21 cellular contexts compared by ENCODE assay signal in genomic region chr5:115381911-115382662, GRCh38.
DNase-seq lines count a peak whose midpoint lies in the region; ATAC-seq and TF ChIP-seq lines count a peak whose summit lies in the region.
"Had no signal": no experiment of that assay in that cellular context is flagged by ENCODE, and none has a peak within 500 bp of the region (broad histone marks: within the 10 kb centered on the region; RNA-seq: fewer than 3 reads in every experiment).

No MANE protein-coding gene starts in this region.

- H3K4me3 Mint-ChIP-seq in Calu3 (ENCODE audit: low read depth, unreplicated experiment), result no peak overlapping the region
- no peak overlapping the region for H3K4me3 Mint-ChIP-seq in endodermal cell
- H3K4me3 Mint-ChIP-seq: CD8-positive, alpha-beta T cell had no signal

- H3K27ac Mint-ChIP-seq in Calu3 (ENCODE audit: unreplicated experiment) (peak overlapping the region; percentile 95), endodermal cell (no peak overlapping the region)
- H3K27ac Mint-ChIP-seq: CD8-positive, alpha-beta T cell had no signal

- no peaks in the 10 kb centered on the region for H4K20me1 ChIP-seq in osteoblast (ENCODE audit: insufficient read depth, low read length)
- H4K20me1 ChIP-seq: BLaER1 treated with 17β-estradiol and CSF1 and Interleukin-3, amounts not matched to agents 10 nM and 100 nM had no signal

- no TSS peak for BruUV-seq in Calu3 (replicated peaks; lab: Mats Ljungman, UMichigan)

- H3K36me3 ChIP-seq in endodermal cell (ENCODE audit: control insufficient read depth, insufficient read depth, low read length) (no peaks in the 10 kb centered on the region), parathyroid adenoma (ENCODE audit: control insufficient read depth, insufficient read depth, low read length) (no peaks in the 10 kb centered on the region), osteoblast (ENCODE audit: insufficient read depth, low read length) (no peaks in the 10 kb centered on the region)
- H3K36me3 ChIP-seq: BLaER1 treated with 17β-estradiol and CSF1 and Interleukin-3, amounts not matched to agents 10 nM and 100 nM; MG63; SJSA1 had no signal

- H3K9me3 Mint-ChIP-seq in Calu3 (ENCODE audit: low read depth, unreplicated experiment), result no peaks in the 10 kb centered on the region
- H3K9me3 Mint-ChIP-seq in endodermal cell, result no peaks in the 10 kb centered on the region
- H3K9me3 Mint-ChIP-seq: CD8-positive, alpha-beta T cell; HFFc6 had no signal

- H3K9me3 ChIP-seq in endodermal cell (ENCODE audit: control insufficient read depth, low read length), result no peaks in the 10 kb centered on the region
- H3K9me3 ChIP-seq in parathyroid adenoma (ENCODE audit: control insufficient read depth, low read length), result no peaks in the 10 kb centered on the region
- no peaks in the 10 kb centered on the region for H3K9me3 ChIP-seq in osteoblast (ENCODE audit: low read depth, low read length)
- H3K9me3 ChIP-seq: BLaER1 treated with 17β-estradiol and CSF1 and Interleukin-3, amounts not matched to agents 10 nM and 100 nM; MG63; SJSA1 had no signal

- peaks cover 44% of the 10 kb centered on the region for H3K27me3 ChIP-seq in endodermal cell (ENCODE audit: control insufficient read depth, insufficient read depth, low read length, poor library complexity, severe bottlenecking)
- no peaks in the 10 kb centered on the region for H3K27me3 ChIP-seq in parathyroid adenoma (ENCODE audit: control insufficient read depth, insufficient read depth, low read length)
- H3K27me3 ChIP-seq in osteoblast (ENCODE audit: insufficient read depth, low read length), result no peaks in the 10 kb centered on the region
- H3K27me3 ChIP-seq: BLaER1 treated with 17β-estradiol and CSF1 and Interleukin-3, amounts not matched to agents 10 nM and 100 nM; MG63; SJSA1 had no signal

- no peak for DNase-seq in Calu3
- DNase-seq in NCI-H82 (lab: John Stamatoyannopoulos, UW), result peak; percentile 92
- DNase-seq in endodermal cell, result no peak
- no peak for DNase-seq in osteoblast (ENCODE audit: insufficient read length, low spot score, missing footprints)
- DNase-seq: CD8-positive, alpha-beta T cell; H7; Karpas-422; MG63; NCI-H1092 treated with DMSO at 0.1 percent for 48 hours; NCI-H146; NCI-H2029 treated with DMSO at 0.1 percent for 48 hours; NCI-H2171 treated with DMSO at 0.1 percent for 48 hours; NCI-H446 treated with DMSO at 0.1 percent for 48 hours; NCI-H774 had no signal

- no peak for TF ChIP-seq CTCF in Calu3 (IDR thresholded peaks at IDR 0.05; ENCODE audit: unreplicated experiment)
- peak; percentile 37 for TF ChIP-seq CTCF in endodermal cell (conservative IDR thresholded peaks at IDR 0.05)
- TF ChIP-seq CTCF in parathyroid adenoma (IDR thresholded peaks at IDR 0.05), result no peak
- TF ChIP-seq CTCF in osteoblast (IDR thresholded peaks at IDR 0.05; ENCODE audit: extremely low read depth, low read depth, low read length), result no peak

- no peaks in the 10 kb centered on the region for H3K4me1 ChIP-seq in endodermal cell (ENCODE audit: control insufficient read depth, insufficient read depth, low read length)
- H3K4me1 ChIP-seq in parathyroid adenoma, result peaks cover 5% of the 10 kb centered on the region
- peaks cover 10% of the 10 kb centered on the region for H3K4me1 ChIP-seq in osteoblast (ENCODE audit: insufficient read depth, low read length)

- ATAC-seq in GM21529 (IDR thresholded peaks at IDR 0.05; ENCODE audit: unreplicated experiment) (no peak), GM21447 (IDR thresholded peaks at IDR 0.05; ENCODE audit: unreplicated experiment) (no peak), GM18861 (IDR thresholded peaks at IDR 0.05; ENCODE audit: unreplicated experiment) (no peak)
- ATAC-seq: CD8-positive, alpha-beta T cell had no signal

- H2AFZ ChIP-seq in parathyroid adenoma (no peak overlapping the region), osteoblast (ENCODE audit: low read length) (no peak overlapping the region)

- CTCF ChIA-PET in Calu3 (lab: Charles Lee), result no interaction called here

- no peaks in the 10 kb centered on the region for H3K27me3 Mint-ChIP-seq in Calu3 (ENCODE audit: unreplicated experiment)
- peaks cover 17% of the 10 kb centered on the region for H3K27me3 Mint-ChIP-seq in endodermal cell (ENCODE audit: insufficient read depth)

- WGBS in endodermal cell (ENCODE audit: insufficient coverage in 1 of 2, insufficient read length in 1 of 2), 2 experiments, result 93 to 100% methylated on average over 1 to 4 of the region's 4 CpGs

- intact Hi-C loops in Calu3 (cut with micrococcal nuclease; ENCODE audit: unreplicated experiment), result no loop called here

- no peak overlapping the region for H3K27ac ChIP-seq in endodermal cell (ENCODE audit: low read depth, low read length)
- H3K27ac ChIP-seq in parathyroid adenoma, result no peak overlapping the region
- H3K27ac ChIP-seq in osteoblast (ENCODE audit: low read depth, low read length), result no peak overlapping the region
- H3K27ac ChIP-seq: BLaER1 treated with 17β-estradiol and CSF1 and Interleukin-3, amounts not matched to agents 10 nM and 100 nM; SJSA1 had no signal

- H3K36me3 Mint-ChIP-seq in Calu3 (ENCODE audit: insufficient read depth, unreplicated experiment), result peaks cover 20% of the 10 kb centered on the region
- no peaks in the 10 kb centered on the region for H3K36me3 Mint-ChIP-seq in endodermal cell (ENCODE audit: low read depth)
- H3K36me3 Mint-ChIP-seq: CD8-positive, alpha-beta T cell had no signal

- H3K9ac ChIP-seq in endodermal cell (ENCODE audit: extremely low read depth, low read length, poor library complexity, severe bottlenecking) (no peak overlapping the region), parathyroid adenoma (no peak overlapping the region)
- H3K9ac ChIP-seq: BLaER1 treated with 17β-estradiol and CSF1 and Interleukin-3, amounts not matched to agents 10 nM and 100 nM had no signal

- H3K79me2 ChIP-seq in parathyroid adenoma (no peaks in the 10 kb centered on the region), osteoblast (ENCODE audit: insufficient read depth, low read length) (no peaks in the 10 kb centered on the region)

- H3K4me1 Mint-ChIP-seq in Calu3 (ENCODE audit: low read depth, unreplicated experiment) (peaks cover 38% of the 10 kb centered on the region), endodermal cell (no peaks in the 10 kb centered on the region)

- peak overlapping the region; percentile 36 for H3K4me2 ChIP-seq in parathyroid adenoma (ENCODE audit: low read length)
- H3K4me2 ChIP-seq in osteoblast (ENCODE audit: insufficient read depth, low read length), result no peak overlapping the region

- H3K4me3 ChIP-seq in endodermal cell (ENCODE audit: low read length) (no peak overlapping the region), parathyroid adenoma (ENCODE audit: low read depth, low read length) (no peak overlapping the region), osteoblast (ENCODE audit: insufficient read depth, low read length) (no peak overlapping the region)
- H3K4me3 ChIP-seq: BLaER1 treated with 17β-estradiol and CSF1 and Interleukin-3, amounts not matched to agents 10 nM and 100 nM; MG63; SJSA1 had no signal
